Comparison of ENCODE assay signal across 3 cellular contexts in genomic region chr2:66717491-66717890, GRCh38.
TF ChIP-seq lines count a peak whose summit lies in the region.

No MANE protein-coding gene starts in this region.

TF ChIP-seq in HEK293, 187 proteins besides CTCF, POLR2A, EP300 and RAD21 (continued from another document):
- TF ChIP-seq ZSCAN18 (tag by site-specific recombination; IDR thresholded peaks at IDR 0.05): no peak
- no peak for TF ChIP-seq GFI1B (tag by site-specific recombination; IDR thresholded peaks at IDR 0.05)
- TF ChIP-seq, protein P1, sequence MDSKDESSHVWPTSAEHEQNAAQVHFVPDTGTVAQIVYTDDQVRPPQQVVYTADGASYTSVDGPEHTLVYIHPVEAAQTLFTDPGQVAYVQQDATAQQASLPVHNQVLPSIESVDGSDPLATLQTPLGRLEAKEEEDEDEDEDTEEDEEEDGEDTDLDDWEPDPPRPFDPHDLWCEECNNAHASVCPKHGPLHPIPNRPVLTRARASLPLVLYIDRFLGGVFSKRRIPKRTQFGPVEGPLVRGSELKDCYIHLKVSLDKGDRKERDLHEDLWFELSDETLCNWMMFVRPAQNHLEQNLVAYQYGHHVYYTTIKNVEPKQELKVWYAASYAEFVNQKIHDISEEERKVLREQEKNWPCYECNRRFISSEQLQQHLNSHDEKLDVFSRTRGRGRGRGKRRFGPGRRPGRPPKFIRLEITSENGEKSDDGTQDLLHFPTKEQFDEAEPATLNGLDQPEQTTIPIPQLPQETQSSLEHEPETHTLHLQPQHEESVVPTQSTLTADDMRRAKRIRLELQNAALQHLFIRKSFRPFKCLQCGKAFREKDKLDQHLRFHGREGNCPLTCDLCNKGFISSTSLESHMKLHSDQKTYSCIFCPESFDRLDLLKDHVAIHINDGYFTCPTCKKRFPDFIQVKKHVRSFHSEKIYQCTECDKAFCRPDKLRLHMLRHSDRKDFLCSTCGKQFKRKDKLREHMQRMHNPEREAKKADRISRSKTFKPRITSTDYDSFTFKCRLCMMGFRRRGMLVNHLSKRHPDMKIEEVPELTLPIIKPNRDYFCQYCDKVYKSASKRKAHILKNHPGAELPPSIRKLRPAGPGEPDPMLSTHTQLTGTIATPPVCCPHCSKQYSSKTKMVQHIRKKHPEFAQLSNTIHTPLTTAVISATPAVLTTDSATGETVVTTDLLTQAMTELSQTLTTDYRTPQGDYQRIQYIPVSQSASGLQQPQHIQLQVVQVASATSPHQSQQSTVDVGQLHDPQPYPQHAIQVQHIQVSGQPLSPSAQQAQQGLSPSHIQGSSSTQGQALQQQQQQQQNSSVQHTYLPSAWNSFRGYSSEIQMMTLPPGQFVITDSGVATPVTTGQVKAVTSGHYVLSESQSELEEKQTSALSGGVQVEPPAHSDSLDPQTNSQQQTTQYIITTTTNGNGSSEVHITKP (tag by site-specific recombination; IDR thresholded peaks at IDR 0.05): peak; percentile 41; the same call in 1 of the 2 replicates
- no peak for TF ChIP-seq ZNF324 (tag by site-specific recombination; IDR thresholded peaks at IDR 0.05)

TF ChIP-seq in WTC11, 78 proteins besides CTCF, POLR2A, EP300 and RAD21 (continued from another document):
- TF ChIP-seq ZNF532 (CRISPR knock-in tag; IDR thresholded peaks at IDR 0.05; ENCODE audit: borderline replicate concordance): no peak
- TF ChIP-seq ESRRA (CRISPR knock-in tag; IDR thresholded peaks at IDR 0.05; ENCODE audit: borderline replicate concordance): no peak
- no peak for TF ChIP-seq NR2C2 (CRISPR knock-in tag; IDR thresholded peaks at IDR 0.05)
- no peak for TF ChIP-seq NR1H2 (CRISPR knock-in tag; IDR thresholded peaks at IDR 0.05)
- TF ChIP-seq TEAD1 (CRISPR knock-in tag; IDR thresholded peaks at IDR 0.05): no peak
- no peak for TF ChIP-seq ZNF317 (CRISPR knock-in tag; IDR thresholded peaks at IDR 0.05; ENCODE audit: borderline replicate concordance, low read depth)
TF ChIP-seq in WTC11: peak in this region for 0.

TF ChIP-seq in SK-N-SH treated with all-trans-retinoic acid at 6 μM for 48 hours, 23 proteins besides CTCF, POLR2A, EP300 and RAD21 (continued from another document):
- TF ChIP-seq CREB5 (CRISPR knock-in tag; IDR thresholded peaks at IDR 0.05; ENCODE audit: low read depth): no peak
TF ChIP-seq in SK-N-SH treated with all-trans-retinoic acid at 6 μM for 48 hours: peak in this region for 0.
